Comparison of ENCODE assay signal across 8 cellular contexts in the genomic region with DNA sequence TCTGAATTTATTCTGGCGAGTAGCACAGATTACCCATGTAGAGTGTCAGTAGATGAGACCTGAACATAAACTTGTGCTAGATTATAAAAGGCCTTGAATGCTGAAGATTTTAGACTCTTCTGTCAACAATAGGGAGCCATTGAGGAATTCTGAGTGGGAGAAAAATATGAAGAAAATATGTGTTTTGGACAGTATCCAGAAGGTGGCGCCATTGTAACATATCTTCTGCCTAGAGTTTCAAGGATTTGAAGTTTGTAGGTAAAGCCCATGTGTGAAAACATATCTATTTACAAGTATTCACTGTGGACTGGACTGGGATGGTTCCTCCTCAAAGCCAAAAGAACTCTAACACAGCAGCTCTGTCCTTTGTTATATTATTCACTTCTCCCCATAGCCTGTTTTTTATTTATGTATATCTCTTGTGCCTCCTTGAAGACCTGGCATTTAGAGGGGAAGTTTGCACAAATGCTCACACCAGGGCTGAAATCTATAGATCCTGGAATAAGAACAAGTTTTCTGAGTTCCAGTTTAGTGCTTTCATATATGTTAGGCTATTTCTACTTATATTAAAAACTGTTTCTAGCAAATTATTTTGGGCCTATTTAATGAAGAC.
DNase-seq lines count a peak whose midpoint lies in the region; ATAC-seq and TF ChIP-seq lines count a peak whose summit lies in the region.

No MANE protein-coding gene starts in this region.

- H3K9me3 Mint-ChIP-seq in T-helper 2 cell treated with Interferon-gamma antibody and Interleukin-4, amounts not matched to agents 5 μg/mL and 100 μg/mL, for 36 hours, result no peaks in the 10 kb centered on the region

- DNase-seq in NCI-H510A treated with DMSO at 0.1 percent for 48 hours (lab: John Stamatoyannopoulos, UW) (peak; percentile 94), NCI-H510A (lab: John Stamatoyannopoulos, UW) (no peak), NCI-H748 (lab: John Stamatoyannopoulos, UW; ENCODE audit: unreplicated experiment) (peak; percentile 63), breast epithelium (ENCODE audit: low spot score in 2 of 2) (no peak), lung (ENCODE audit: low spot score) (no peak)
- DNase-seq in T-helper 2 cell treated with Interferon-gamma antibody and Interleukin-4, amounts not matched to agents 5 μg/mL and 100 μg/mL, for 36 hours (ENCODE audit: low spot score), result no peak

- no peak overlapping the region for H3K4me3 ChIP-seq in breast epithelium
- H3K4me3 ChIP-seq in lung, result no peak overlapping the region

- H3K36me3 Mint-ChIP-seq in T-helper 2 cell treated with Interferon-gamma antibody and Interleukin-4, amounts not matched to agents 5 μg/mL and 100 μg/mL, for 36 hours (ENCODE audit: low read depth), result no peaks in the 10 kb centered on the region

- H3K9me3 ChIP-seq in breast epithelium (no peaks in the 10 kb centered on the region), lung (ENCODE audit: control insufficient read depth in 2 of 2, insufficient read depth in 1 of 2, low read length in 1 of 2) (no peaks in the 10 kb centered on the region)

- H3K36me3 ChIP-seq in breast epithelium (no peaks in the 10 kb centered on the region), lung (ENCODE audit: control insufficient read depth in 2 of 2, insufficient read depth in 2 of 2, low read length in 2 of 2) (no peaks in the 10 kb centered on the region)

- no peak overlapping the region for H3K4me3 Mint-ChIP-seq in T-helper 2 cell treated with Interferon-gamma antibody and Interleukin-4, amounts not matched to agents 5 μg/mL and 100 μg/mL, for 36 hours

- TF ChIP-seq CTCF in breast epithelium (IDR thresholded peaks at IDR 0.05) (peak; percentile 13 to 39 (median 26)), lung (IDR thresholded peaks at IDR 0.05; ENCODE audit: control extremely low read depth, extremely low read depth) (peak; percentile 23)

- no peaks in the 10 kb centered on the region for H3K27me3 Mint-ChIP-seq in T-helper 2 cell treated with Interferon-gamma antibody and Interleukin-4, amounts not matched to agents 5 μg/mL and 100 μg/mL, for 36 hours (ENCODE audit: low read depth)

- H3K27me3 ChIP-seq in breast epithelium (no peaks in the 10 kb centered on the region), lung (ENCODE audit: control insufficient read depth, insufficient read depth) (no peaks in the 10 kb centered on the region)

- H3K27ac ChIP-seq in breast epithelium (no peak overlapping the region), lung (ENCODE audit: low read depth in 1 of 2, low read length in 1 of 2) (no peak overlapping the region)

- intact Hi-C loops in breast epithelium (cut with DNase I; ENCODE audit: low total_unique reads), result no loop called here

- no peaks in the 10 kb centered on the region for H3K4me1 ChIP-seq in breast epithelium
- peaks cover 0 to 2% of the 10 kb centered on the region in 2 donors for H3K4me1 ChIP-seq in lung (ENCODE audit: control insufficient read depth in 2 of 2, insufficient read depth in 2 of 2, low read length in 2 of 2)

- no peak overlapping the region for H3K27ac Mint-ChIP-seq in T-helper 2 cell treated with Interferon-gamma antibody and Interleukin-4, amounts not matched to agents 5 μg/mL and 100 μg/mL, for 36 hours

- WGBS in lung, 2 donors, result 40 to 45% methylated on average over 2 of the region's 2 CpGs

- no peaks in the 10 kb centered on the region for H3K4me1 Mint-ChIP-seq in T-helper 2 cell treated with Interferon-gamma antibody and Interleukin-4, amounts not matched to agents 5 μg/mL and 100 μg/mL, for 36 hours (ENCODE audit: low read depth)

- ATAC-seq in HG03175 (IDR thresholded peaks at IDR 0.05; ENCODE audit: unreplicated experiment) (peak; percentile 43), lung (ENCODE audit: insufficient read depth, low FRiP score) (no peak), GM19035 (IDR thresholded peaks at IDR 0.05; ENCODE audit: unreplicated experiment) (no peak)

- TF ChIP-seq POLR2A in breast epithelium (IDR thresholded peaks at IDR 0.05), result no peak

Comparison
In these comparisons a context has a peak if more than half of its experiments do, and no peak if none do; other contexts are left out.
1. DNase-seq: peak in NCI-H510A treated with DMSO at 0.1 percent for 48 hours (single experiment) and NCI-H748 (single experiment); none in NCI-H510A (single experiment), breast epithelium (0 of 2), lung (single experiment) and T-helper 2 cell treated with Interferon-gamma antibody and Interleukin-4, amounts not matched to agents 5 μg/mL and 100 μg/mL, for 36 hours (single experiment).